ENCODE assay signal across 8 cellular contexts in the genomic region with DNA sequence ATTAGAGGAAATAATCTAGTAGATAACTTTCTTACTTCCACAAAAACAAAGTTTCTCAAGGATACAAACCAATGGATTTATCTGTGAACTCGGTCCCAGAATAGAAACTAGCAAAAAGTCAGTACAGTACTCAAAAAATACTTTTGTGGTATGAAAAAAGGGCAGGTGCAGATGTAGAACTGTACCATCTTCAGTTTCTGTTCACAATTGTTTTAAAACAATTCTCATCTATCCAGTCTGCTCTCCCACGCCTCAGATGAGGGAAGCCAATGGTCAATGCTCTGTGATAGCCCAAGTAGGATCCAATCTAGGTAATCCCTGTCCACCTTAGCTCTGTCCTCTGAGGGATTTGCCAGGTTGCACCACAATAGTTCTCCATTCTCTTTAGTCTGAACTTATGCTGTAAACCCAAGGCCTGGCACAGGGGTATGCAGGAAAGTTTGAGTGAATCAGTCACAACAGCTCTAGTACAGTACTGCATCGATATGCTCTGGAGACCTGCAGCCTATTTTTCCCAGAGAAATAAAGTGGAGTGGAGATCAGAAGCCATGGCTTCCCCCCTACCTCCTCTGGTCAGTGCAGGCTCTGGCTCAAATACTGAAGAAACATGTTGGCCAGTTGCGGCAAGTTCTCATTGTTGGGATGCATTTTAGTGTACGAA. TPM values are rescaled to one million over a fixed set of nuclear protein-coding genes. Genes with fewer than 3 reads are reported as not detected.
A peak's percentile ranks its signal among the peaks of the same experiment; 100 is the strongest.
DNase-seq lines count a peak whose midpoint lies in the region; ATAC-seq and TF ChIP-seq lines count a peak whose summit lies in the region.

No MANE protein-coding gene starts in this region.

- H3K27me3 ChIP-seq in HUES48 (ENCODE audit: control insufficient read depth, insufficient read depth, low read length) = no peaks in the 10 kb centered on the region
- no peaks in the 10 kb centered on the region for H3K27me3 ChIP-seq in muscle layer of colon (ENCODE audit: control insufficient read depth in 1 of 2, insufficient read depth in 2 of 2, low read length in 2 of 2)

- no peaks in the 10 kb centered on the region for H3K9me3 Mint-ChIP-seq in MCF 10A (ENCODE audit: unreplicated experiment)

- TSS peak; percentile 53 for BruUV-seq in MCF 10A (replicated peaks; lab: Mats Ljungman, UMichigan)

- peak overlapping the region; percentile 91 for H3K27ac Mint-ChIP-seq in MCF 10A (ENCODE audit: low read depth, unreplicated experiment)

- intact Hi-C loops in MCF 10A (cut with micrococcal nuclease) (no loop called here), posterior vena cava (cut with DNase I) (no loop called here)

- TF ChIP-seq CTCF in MCF 10A (IDR thresholded peaks at IDR 0.05; ENCODE audit: unreplicated experiment) = no peak

- H3K9ac ChIP-seq in HUES48 (ENCODE audit: low read depth, low read length) = peak overlapping the region; percentile 94
- H3K9ac ChIP-seq in muscle layer of colon (ENCODE audit: low read length) = peak overlapping the region; percentile 39

- no peaks in the 10 kb centered on the region for H3K9me3 ChIP-seq in HUES48 (ENCODE audit: control insufficient read depth, insufficient read depth, low read length)
- H3K9me3 ChIP-seq in muscle layer of colon (ENCODE audit: low read length) = no peaks in the 10 kb centered on the region

- H3K36me3 Mint-ChIP-seq in MCF 10A (ENCODE audit: insufficient read depth, unreplicated experiment) = peaks cover 13% of the 10 kb centered on the region

- H3K4me3 ChIP-seq in HUES48 (ENCODE audit: low read depth, low read length) (peak overlapping the region; percentile 99), muscle layer of colon (ENCODE audit: low read depth in 1 of 2, low read length in 2 of 2) (peak overlapping the region; percentile 58 to 89)

- H3K27ac ChIP-seq in HUES48 (ENCODE audit: low read depth, low read length) = no peak overlapping the region
- peak overlapping the region; percentile 94 for H3K27ac ChIP-seq in muscle layer of colon (ENCODE audit: low read depth, low read length)

- peak overlapping the region; percentile 89 for H3K4me3 Mint-ChIP-seq in MCF 10A (ENCODE audit: unreplicated experiment)

- H3K4me1 ChIP-seq in HUES48 (ENCODE audit: control insufficient read depth, insufficient read depth, low read length) (peaks cover 16% of the 10 kb centered on the region), muscle layer of colon (ENCODE audit: insufficient read depth, low read length) (peaks cover 18% of the 10 kb centered on the region)

- CTCF ChIA-PET in MCF 10A (lab: Yijun Ruan, JAX) = no interaction called here

- H3K36me3 ChIP-seq in HUES48 (ENCODE audit: control insufficient read depth, insufficient read depth, low read length) (peaks cover 42% of the 10 kb centered on the region), muscle layer of colon (ENCODE audit: insufficient read depth, low read length) (no peaks in the 10 kb centered on the region)

- POLR2A ChIA-PET in MCF 10A (lab: Yijun Ruan, JAX) = interaction anchor here (0.6 to 3.9 kb wide), 14 partner anchors 10 to 337 kb away, joined by 3 to 73 read pairs (median 4); partner anchors contain the start of genes BTF3L4 and TXNDC12

- DNase-seq in DMS79 treated with DMSO at 0.1 percent for 48 hours (lab: John Stamatoyannopoulos, UW) (peak; percentile 65), DMS79 (lab: John Stamatoyannopoulos, UW) (no peak), MCF 10A (ENCODE audit: unreplicated experiment) (peak; percentile 11), 8988T (no peak), posterior vena cava (ENCODE audit: low spot score) (no peak)

- peaks cover 18% of the 10 kb centered on the region for H3K4me1 Mint-ChIP-seq in MCF 10A (ENCODE audit: insufficient read depth, unreplicated experiment)

- no peaks in the 10 kb centered on the region for H3K27me3 Mint-ChIP-seq in MCF 10A (ENCODE audit: insufficient read depth, unreplicated experiment)

- ATAC-seq in HG02678 (IDR thresholded peaks at IDR 0.05; ENCODE audit: unreplicated experiment) = no peak

RNA-seq across cellular contexts. Expression of gene KTI12, which starts 1.4 kb away (rescaled TPM):
- total RNA-seq in MCF 10A (2022) (6.5 and 7.0 TPM in 2 replicates), posterior vena cava (1 to 10 TPM; 5.7 to 7.8 TPM)

RNA-seq across cellular contexts. Expression of gene TXNDC12, which starts 22.7 kb away (rescaled TPM):
- total RNA-seq in MCF 10A (2022) (102 and 122 TPM in 2 replicates), posterior vena cava (10 to 100 TPM; 30.1 to 32.7 TPM)

RNA-seq across cellular contexts. Expression of gene BTF3L4, which starts 23.8 kb away (rescaled TPM):
- total RNA-seq in MCF 10A (2022) (76.0 and 77.0 TPM in 2 replicates), posterior vena cava (10 to 100 TPM; 36.6 to 41.5 TPM)

RNA-seq across cellular contexts. Expression of gene RAB3B, which starts 41.8 kb away (rescaled TPM):
- total RNA-seq in MCF 10A (2022) = 0.02 and 0.05 TPM in 2 replicates
- total RNA-seq in posterior vena cava = under 1 TPM in 1 of 2 donors, not detected in 1; 0.05 TPM

Comparison
In these comparisons a context has a peak if more than half of its experiments do, and no peak if none do; other contexts are left out.
1. DNase-seq: peak in DMS79 treated with DMSO at 0.1 percent for 48 hours (single experiment) and MCF 10A (single experiment); none in DMS79 (single experiment), 8988T (single experiment) and posterior vena cava (single experiment).